ENCODE assay signal across 14 cellular contexts in genomic region chr7:148288592-148289151, GRCh38.
A peak's percentile ranks its signal among the peaks of the same experiment; 100 is the strongest.
DNase-seq lines count a peak whose midpoint lies in the region; ATAC-seq and TF ChIP-seq lines count a peak whose summit lies in the region.
"Had no signal": no experiment of that assay in that cellular context is flagged by ENCODE, and none has a peak within 500 bp of the region (broad histone marks: within the 10 kb centered on the region; RNA-seq: fewer than 3 reads in every experiment).

No MANE protein-coding gene starts in this region.

- H3K27me3 ChIP-seq in Caco-2 (replicated peaks; ENCODE audit: control insufficient read depth, insufficient read depth, low read length) (no peaks in the 10 kb centered on the region), PC-3 (ENCODE audit: low read length) (peaks cover 20% of the 10 kb centered on the region)

- no peaks in the 10 kb centered on the region for H4K20me1 ChIP-seq in PC-3 (ENCODE audit: low read length)

- BruUV-seq in Caco-2 (replicated peaks; lab: Mats Ljungman, UMichigan) (no TSS peak), PC-3 (replicated peaks; lab: Mats Ljungman, UMichigan) (no TSS peak)

- no peak overlapping the region for H3K9ac ChIP-seq in PC-3 (ENCODE audit: low read length)

- H3K4me1 Mint-ChIP-seq in Caco-2 (ENCODE audit: low read depth, unreplicated experiment) (peaks cover 24% of the 10 kb centered on the region), brain (peaks cover 21% of the 10 kb centered on the region)
- no peaks in the 10 kb centered on the region for H3K4me1 Mint-ChIP-seq in activated naive CD4-positive, alpha-beta T cell treated with anti-CD3 and anti-CD28 coated beads, Interleukin-2, amount 10 ng/mL, durations not matched to agents 7 days and 5 days
- H3K4me1 Mint-ChIP-seq: CD14-positive monocyte had no signal

- DNase-seq in Caco-2 = no peak
- peak; percentile 14 for DNase-seq in PC-3
- peak; percentile 41 for DNase-seq in renal cortical epithelial cell (ENCODE audit: low read depth)
- DNase-seq in left cardiac atrium = no peak
- DNase-seq in NCI-H82 (lab: John Stamatoyannopoulos, UW) = no peak
- no peak for DNase-seq in activated naive CD4-positive, alpha-beta T cell treated with anti-CD3 and anti-CD28 coated beads, Interleukin-2, amount 10 ng/mL, durations not matched to agents 7 days and 5 days
- DNase-seq: CD8-positive, alpha-beta T cell; COR-L47; DND-41; GDM1 had no signal

- peak overlapping the region; percentile 40 for H3K27ac Mint-ChIP-seq in Caco-2 (ENCODE audit: unreplicated experiment)
- H3K27ac Mint-ChIP-seq in brain = peak overlapping the region in 3 of 5 experiments; percentile 72 to 86 (median 80)
- no peak overlapping the region for H3K27ac Mint-ChIP-seq in activated naive CD4-positive, alpha-beta T cell treated with anti-CD3 and anti-CD28 coated beads, Interleukin-2, amount 10 ng/mL, durations not matched to agents 7 days and 5 days
- H3K27ac Mint-ChIP-seq: CD14-positive monocyte; CD8-positive, alpha-beta T cell had no signal

- no peaks in the 10 kb centered on the region for H3K36me3 ChIP-seq in Caco-2 (ENCODE audit: control insufficient read depth, insufficient read depth, low read length)
- H3K36me3 ChIP-seq in PC-3 (ENCODE audit: low read depth, low read length) = no peaks in the 10 kb centered on the region
- H3K36me3 ChIP-seq: HAP-1 had no signal

- H3K4me2 ChIP-seq in PC-3 (ENCODE audit: low read length) = no peak overlapping the region
- H3K4me2 ChIP-seq: A549 had no signal

- no peak overlapping the region for H3K27ac ChIP-seq in PC-3 (ENCODE audit: low read length)
- H3K27ac ChIP-seq: A549 had no signal

- CTCF ChIA-PET in Caco-2 (lab: Charles Lee) (no interaction called here), PC-3 (lab: Charles Lee) (no interaction called here)
- CTCF ChIA-PET in activated naive CD4-positive, alpha-beta T cell treated with anti-CD3 and anti-CD28 coated beads, Interleukin-2, amount 10 ng/mL, durations not matched to agents 7 days and 5 days (lab: Charles Lee) = no interaction called here

- H3K36me3 Mint-ChIP-seq in Caco-2 (ENCODE audit: insufficient read depth, unreplicated experiment) (no peaks in the 10 kb centered on the region), brain (no peaks in the 10 kb centered on the region)
- H3K36me3 Mint-ChIP-seq in activated naive CD4-positive, alpha-beta T cell treated with anti-CD3 and anti-CD28 coated beads, Interleukin-2, amount 10 ng/mL, durations not matched to agents 7 days and 5 days = no peaks in the 10 kb centered on the region
- H3K36me3 Mint-ChIP-seq: CD14-positive monocyte; CD8-positive, alpha-beta T cell had no signal

- no peaks in the 10 kb centered on the region for H3K4me1 ChIP-seq in Caco-2
- H3K4me1 ChIP-seq in PC-3 (ENCODE audit: insufficient read depth, low read length) = no peaks in the 10 kb centered on the region
- H3K4me1 ChIP-seq: A549, HAP-1 had no signal

- no peaks in the 10 kb centered on the region for H3F3A ChIP-seq in PC-3 (ENCODE audit: low read length, unreplicated experiment)

- no peaks in the 10 kb centered on the region for H3K9me2 ChIP-seq in PC-3 (replicated peaks; ENCODE audit: low read length)

- H3K4me3 Mint-ChIP-seq in Caco-2 (ENCODE audit: unreplicated experiment) (no peak overlapping the region), brain (peak overlapping the region in 1 of 5 experiments; percentile 60)
- H3K4me3 Mint-ChIP-seq in activated naive CD4-positive, alpha-beta T cell treated with anti-CD3 and anti-CD28 coated beads, Interleukin-2, amount 10 ng/mL, durations not matched to agents 7 days and 5 days = no peak overlapping the region
- H3K4me3 Mint-ChIP-seq: CD14-positive monocyte; CD8-positive, alpha-beta T cell had no signal

- no peaks in the 10 kb centered on the region for H3K79me2 ChIP-seq in PC-3 (ENCODE audit: low read length)

- H2AFZ ChIP-seq in PC-3 (ENCODE audit: low read length) = no peak overlapping the region

- POLR2A ChIA-PET in Caco-2 (lab: Charles Lee) (no interaction called here), PC-3 (lab: Charles Lee; ENCODE audit: unreplicated experiment) (no interaction called here)

- intact Hi-C loops in Caco-2 (cut with micrococcal nuclease; ENCODE audit: unreplicated experiment) (no loop called here), PC-3 (cut with micrococcal nuclease) (loop anchor here (5.0 kb wide), 1 partner anchor 49 kb away; no protein-coding TSS in a partner anchor), left cardiac atrium (cut with DNase I) (no loop called here)

- no peaks in the 10 kb centered on the region for H3K9me3 Mint-ChIP-seq in Caco-2 (ENCODE audit: unreplicated experiment)
- H3K9me3 Mint-ChIP-seq in brain = peaks cover 0 to 11% (median 5%) of the 10 kb centered on the region in 5 experiments
- H3K9me3 Mint-ChIP-seq in activated naive CD4-positive, alpha-beta T cell treated with anti-CD3 and anti-CD28 coated beads, Interleukin-2, amount 10 ng/mL, durations not matched to agents 7 days and 5 days = no peaks in the 10 kb centered on the region

- H3K9me3 ChIP-seq in Caco-2 = no peaks in the 10 kb centered on the region
- H3K9me3 ChIP-seq in PC-3 (ENCODE audit: low read length) = no peaks in the 10 kb centered on the region
- H3K9me3 ChIP-seq: A549, HAP-1 had no signal

- no peak for ATAC-seq in PC-3
- ATAC-seq in left cardiac atrium = no peak
- ATAC-seq: A549; CD8-positive, alpha-beta T cell had no signal

- H3K4me3 ChIP-seq in Caco-2 (ENCODE audit: low read depth, low read length) (no peak overlapping the region), PC-3 (ENCODE audit: low read length) (no peak overlapping the region)
- H3K4me3 ChIP-seq: A549, HAP-1 had no signal

- H3K27me3 Mint-ChIP-seq in Caco-2 (ENCODE audit: insufficient read depth, unreplicated experiment) (no peaks in the 10 kb centered on the region), brain (no peaks in the 10 kb centered on the region)
- H3K27me3 Mint-ChIP-seq in activated naive CD4-positive, alpha-beta T cell treated with anti-CD3 and anti-CD28 coated beads, Interleukin-2, amount 10 ng/mL, durations not matched to agents 7 days and 5 days = peaks cover 4% of the 10 kb centered on the region

- no peak for TF ChIP-seq CTCF in Caco-2 (IDR thresholded peaks at IDR 0.05; ENCODE audit: insufficient read depth in 1 of 2, low read depth in 1 of 2, low read length in 1 of 2, severe bottlenecking in 1 of 2, unreplicated experiment in 1 of 2)
- TF ChIP-seq CTCF in PC-3 (conservative IDR thresholded peaks at IDR 0.05; ENCODE audit: low read depth, low read length) = no peak
- no peak for TF ChIP-seq CTCF in brain (conservative IDR thresholded peaks at IDR 0.05)

Comparison
In these comparisons a context has a peak if more than half of its experiments do, and no peak if none do; other contexts are left out.
1. DNase-seq: peak in PC-3 (single experiment) and renal cortical epithelial cell (single experiment); none in Caco-2 (0 of 2), left cardiac atrium (single experiment), NCI-H82 (single experiment) and activated naive CD4-positive, alpha-beta T cell treated with anti-CD3 and anti-CD28 coated beads, Interleukin-2, amount 10 ng/mL, durations not matched to agents 7 days and 5 days (single experiment).